8 cellular contexts compared by ENCODE assay signal in the genomic region with DNA sequence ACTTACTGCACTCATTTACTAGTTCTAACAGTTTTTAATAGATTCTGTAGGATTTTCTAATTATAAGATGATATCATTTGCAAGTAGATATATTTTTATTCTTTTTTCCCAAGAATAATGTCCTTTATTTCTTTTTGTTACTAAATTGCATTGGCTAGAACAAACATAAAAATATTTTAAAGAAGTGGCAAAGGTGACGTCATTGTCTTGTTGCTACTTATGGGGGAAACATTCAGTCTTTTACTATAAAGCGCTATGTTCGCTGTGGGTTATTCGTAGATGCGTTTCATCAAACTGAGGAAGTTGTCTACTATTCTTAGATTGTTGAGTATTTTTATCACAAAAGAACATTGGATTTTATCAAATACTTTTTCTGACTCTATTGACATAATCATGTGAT.
"Had no signal": no experiment of that assay in that cellular context is flagged by ENCODE, and none has a peak within 500 bp of the region (broad histone marks: within the 10 kb centered on the region; RNA-seq: fewer than 3 reads in every experiment).

No MANE protein-coding gene starts in this region.

- H3K27me3 Mint-ChIP-seq: IgD-negative memory B cell had no signal

- DNase-seq: H9, KG1 had no signal

- H3K4me3 ChIP-seq: GM23338 had no signal

- H3K4me2 ChIP-seq: GM23338 had no signal

- H2AFZ ChIP-seq: GM23338 had no signal

- H3K27ac Mint-ChIP-seq: GM23338, H9, IgD-negative memory B cell had no signal

- H3K4me1 Mint-ChIP-seq: IgD-negative memory B cell had no signal

- H3K9me3 Mint-ChIP-seq: GM23338 had no signal

- H3K4me3 Mint-ChIP-seq: GM23338, H9, IgD-negative memory B cell had no signal

- FAIRE-seq: H1, H54, HTR-8/SVneo had no signal

- ATAC-seq: GM23338, HCT116 had no signal
